Comparison of ENCODE assay signal across 13 cellular contexts in the genomic region with DNA sequence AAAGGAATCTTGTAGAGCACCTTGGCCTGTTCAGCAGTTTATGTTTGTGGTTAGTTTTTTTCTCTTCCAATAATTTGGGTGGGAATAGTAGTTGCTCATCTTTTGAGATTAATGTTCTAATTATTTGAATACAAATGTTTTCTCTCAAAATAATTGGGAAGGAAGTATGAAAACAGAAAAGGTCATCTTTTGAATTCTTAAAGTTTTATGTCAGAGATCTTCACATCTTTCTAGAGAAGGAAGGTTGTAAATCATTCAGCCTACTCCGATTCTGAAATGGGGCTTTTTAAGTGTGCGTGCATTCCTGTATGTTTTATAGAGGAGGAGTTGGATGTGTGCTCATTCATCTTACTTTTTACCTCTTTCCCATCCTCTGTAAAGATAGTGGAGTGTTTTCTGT.
"Had no signal": no experiment of that assay in that cellular context is flagged by ENCODE, and none has a peak within 500 bp of the region (broad histone marks: within the 10 kb centered on the region; RNA-seq: fewer than 3 reads in every experiment).

No MANE protein-coding gene starts in this region.

- FAIRE-seq: colon, keratinocyte, urothelium cell line had no signal

- H3K9me3 Mint-ChIP-seq: naive thymus-derived CD8-positive, alpha-beta T cell had no signal

- DNase-seq: activated effector memory CD4-positive, alpha-beta T cell treated with Interleukin-2 at 50 U/mL for 16 hours; activated naive CD4-positive, alpha-beta T cell treated with anti-CD3 and anti-CD28 coated beads, Interleukin-2, amount 50 U/mL, for 16 hours; activated T-cell treated with anti-CD3 and anti-CD28 coated beads for 4 hours; erythroblast; hippocampal formation; left ventricle myocardium inferior; stimulated activated CD4-positive, alpha-beta T cell treated with anti-CD3 and anti-CD28 coated beads, Interleukin-12 subunit alpha, Interleukin-12 subunit beta, amount 100 ng/mL, for 4 hours had no signal

- H3K9me3 ChIP-seq: left ventricle myocardium inferior, neutrophil, thyroid gland had no signal

- H3K4me3 ChIP-seq: left ventricle myocardium inferior, thyroid gland had no signal

- H3K36me3 ChIP-seq: left ventricle myocardium inferior, neutrophil, thyroid gland had no signal

- H3K27ac ChIP-seq: left ventricle myocardium inferior, neutrophil had no signal

- H3K27me3 ChIP-seq: thyroid gland had no signal
